In genomic region chr3:138367912-138368311, GRCh38 we compare ENCODE assay signal across 10 cellular contexts. TPM values are rescaled to one million over a fixed set of nuclear protein-coding genes. Genes with fewer than 3 reads are reported as not detected.
A peak's percentile ranks its signal among the peaks of the same experiment; 100 is the strongest.
DNase-seq lines count a peak whose midpoint lies in the region; ATAC-seq and TF ChIP-seq lines count a peak whose summit lies in the region.
"Had no signal": no experiment of that assay in that cellular context is flagged by ENCODE, and none has a peak within 500 bp of the region (broad histone marks: within the 10 kb centered on the region; RNA-seq: fewer than 3 reads in every experiment).

No MANE protein-coding gene starts in this region.

- H3K27me3 ChIP-seq in heart left ventricle, result no peaks in the 10 kb centered on the region
- H3K27me3 ChIP-seq in stomach, result no peaks in the 10 kb centered on the region

- H3K27me3 Mint-ChIP-seq in T-helper 17 cell, result peaks cover 37% of the 10 kb centered on the region
- H3K27me3 Mint-ChIP-seq in progenitor cell of endocrine pancreas, result no peaks in the 10 kb centered on the region
- H3K27me3 Mint-ChIP-seq in immature natural killer cell (ENCODE audit: low read depth in 3 of 3), result peaks cover 1 to 6% (median 6%) of the 10 kb centered on the region in 3 donors

- H3K4me3 ChIP-seq in heart left ventricle (no peak overlapping the region), stomach (no peak overlapping the region)

- WGBS in heart left ventricle, 4 donors, result 34 to 59% (median 43%) methylated on average over 5 of the region's 5 CpGs
- 37 to 56% (median 46%) methylated on average over 5 of the region's 5 CpGs for WGBS in stomach, 5 donors

- H3K27ac Mint-ChIP-seq in T-helper 17 cell (peak overlapping the region; percentile 27), progenitor cell of endocrine pancreas (peak overlapping the region; percentile 15), immature natural killer cell (no peak overlapping the region)

- DNase-seq in GM03348 (ENCODE audit: low spot score) (peak; percentile 80), T-helper 17 cell (no peak), heart left ventricle (peak; percentile 66 to 76 (median 71)), progenitor cell of endocrine pancreas (ENCODE audit: low spot score, unreplicated experiment) (no peak), NCI-H510A (lab: John Stamatoyannopoulos, UW) (no peak), immature natural killer cell (no peak), stomach (no peak), activated gamma-delta T cell (lab: John Stamatoyannopoulos, UW) (no peak)
- DNase-seq: DMS153 had no signal

- no peaks in the 10 kb centered on the region for H3K9me3 ChIP-seq in T-helper 17 cell (ENCODE audit: control insufficient read depth, low read length, poor library complexity, severe bottlenecking)
- H3K9me3 ChIP-seq in heart left ventricle, result no peaks in the 10 kb centered on the region
- no peaks in the 10 kb centered on the region for H3K9me3 ChIP-seq in stomach

- H3K36me3 Mint-ChIP-seq in T-helper 17 cell (ENCODE audit: low read depth) (peaks cover 2% of the 10 kb centered on the region), progenitor cell of endocrine pancreas (ENCODE audit: insufficient read depth) (peaks cover 3% of the 10 kb centered on the region), immature natural killer cell (no peaks in the 10 kb centered on the region)

- TF ChIP-seq POLR2A in heart left ventricle (IDR thresholded peaks at IDR 0.05), result no peak
- no peak for TF ChIP-seq POLR2A in stomach (IDR thresholded peaks at IDR 0.05)

- TF ChIP-seq CTCF in heart left ventricle (IDR thresholded peaks at IDR 0.05), result no peak
- no peak for TF ChIP-seq CTCF in progenitor cell of endocrine pancreas (IDR thresholded peaks at IDR 0.05; ENCODE audit: unreplicated experiment)
- TF ChIP-seq CTCF in stomach (IDR thresholded peaks at IDR 0.05), result no peak

- ATAC-seq in T-helper 17 cell, result no peak
- ATAC-seq in heart left ventricle, result peak in 3 of 4 donors; percentile 11 to 35 (median 31)

- peaks cover 4% of the 10 kb centered on the region for H3K9me3 Mint-ChIP-seq in progenitor cell of endocrine pancreas (ENCODE audit: low read depth)
- no peaks in the 10 kb centered on the region for H3K9me3 Mint-ChIP-seq in immature natural killer cell

- H3K4me1 Mint-ChIP-seq in T-helper 17 cell, result peaks cover under 1% of the 10 kb centered on the region
- peaks cover 2% of the 10 kb centered on the region for H3K4me1 Mint-ChIP-seq in progenitor cell of endocrine pancreas (ENCODE audit: low read depth)
- no peaks in the 10 kb centered on the region for H3K4me1 Mint-ChIP-seq in immature natural killer cell

- peaks cover 0 to 7% (median 0%) of the 10 kb centered on the region in 9 donors for H3K36me3 ChIP-seq in heart left ventricle
- H3K36me3 ChIP-seq in stomach, result peaks cover 0 to 1% (median 0%) of the 10 kb centered on the region in 4 donors

- H3K4me3 Mint-ChIP-seq in T-helper 17 cell, result no peak overlapping the region
- H3K4me3 Mint-ChIP-seq in progenitor cell of endocrine pancreas (ENCODE audit: low read depth), result no peak overlapping the region
- no peak overlapping the region for H3K4me3 Mint-ChIP-seq in immature natural killer cell

- intact Hi-C loops in heart left ventricle (cut with DNase I) (no loop called here), stomach (cut with DNase I; ENCODE audit: low total_unique reads) (no loop called here)

- TF ChIP-seq EP300 in stomach (IDR thresholded peaks at IDR 0.05), result no peak

- H3K27ac ChIP-seq in heart left ventricle (peak overlapping the region in 11 of 12 donors; percentile 39 to 96 (median 89)), stomach (no peak overlapping the region)

- H3K4me1 ChIP-seq in heart left ventricle, result peaks cover 14 to 95% (median 76%) of the 10 kb centered on the region in 12 donors
- H3K4me1 ChIP-seq in stomach, result peaks cover 0 to 11% (median 4%) of the 10 kb centered on the region in 4 donors

RNA-seq across cellular contexts. Expression of gene MRAS, which starts 19.5 kb away (rescaled TPM):
- total RNA-seq in T-helper 17 cell (1 to 10 TPM in 1 of 2 donors, under 1 TPM in 1; 0.13 to 1.6 TPM), heart left ventricle (100 to 1,000 TPM; 227 to 413 (median 254) TPM), progenitor cell of endocrine pancreas (25.1 and 27.7 TPM in 2 replicates), stomach (10 to 100 TPM in 4 of 5 donors, 1 to 10 TPM in 1; 5.5 to 28.0 (median 11.0) TPM)
- polyA plus RNA-seq in heart left ventricle (100 to 1,000 TPM; 112 to 245 TPM), immature natural killer cell (not detected), stomach (10 to 100 TPM in 1 of 3 donors, 1 to 10 TPM in 2; 4.4 to 10.3 (median 7.6) TPM)

RNA-seq across cellular contexts. Expression of gene NME9, which starts 38.3 kb away (rescaled TPM):
- total RNA-seq in T-helper 17 cell (under 1 TPM; 0.60 to 0.85 TPM), heart left ventricle (not detected), progenitor cell of endocrine pancreas (2.3 and 2.4 TPM in 2 replicates), stomach (under 1 TPM in 1 of 5 donors, not detected in 4; 0.55 TPM)
- polyA plus RNA-seq in heart left ventricle (not detected), immature natural killer cell (under 1 TPM in 1 of 3 donors, not detected in 2; 0.50 TPM), stomach (under 1 TPM in 1 of 3 donors, not detected in 2; 0.13 TPM)
- total RNA-seq: dermis microvascular lymphatic vessel endothelial cell had no signal

Comparison
In these comparisons a context has a peak if more than half of its experiments do, and no peak if none do; other contexts are left out.
1. DNase-seq: peak in GM03348 (single experiment) and heart left ventricle (5 of 5); none in T-helper 17 cell (0 of 3), progenitor cell of endocrine pancreas (single experiment), NCI-H510A (single experiment), immature natural killer cell (0 of 3), stomach (single experiment) and activated gamma-delta T cell (single experiment).
2. H3K27ac Mint-ChIP-seq: peak in T-helper 17 cell (single experiment) and progenitor cell of endocrine pancreas (single experiment); none in immature natural killer cell (0 of 6).
3. H3K27ac ChIP-seq: peak in heart left ventricle (11 of 12); none in stomach (0 of 5).